Comparison of ENCODE assay signal across 8 cellular contexts in genomic region chr20:49186535-49187329, GRCh38. TPM values are rescaled to one million over a fixed set of nuclear protein-coding genes. Genes with fewer than 3 reads are reported as not detected.
DNase-seq lines count a peak whose midpoint lies in the region; ATAC-seq and TF ChIP-seq lines count a peak whose summit lies in the region.

No MANE protein-coding gene starts in this region.

- POLR2A ChIA-PET in activated B cell treated with CpG ODN at 0.5 μM for 24 hours (lab: Charles Lee), result interaction anchor here (0.6 to 2.7 kb wide), 6 partner anchors 8 to 92 kb away, joined by 3 to 28 read pairs (median 4); partner anchors contain the start of gene DDX27

- TF ChIP-seq CTCF in Calu3 (IDR thresholded peaks at IDR 0.05; ENCODE audit: unreplicated experiment) (no peak), activated B cell treated with CpG ODN at 0.5 μM for 24 hours (IDR thresholded peaks at IDR 0.05) (no peak), cardiac fibroblast (IDR thresholded peaks at IDR 0.05; ENCODE audit: low read depth, low read length) (no peak)

- intact Hi-C loops in Calu3 (cut with micrococcal nuclease; ENCODE audit: unreplicated experiment), result loop anchor here (2.0 kb wide), 2 partner anchors 32 to 54 kb away; partner anchors contain the start of gene DDX27
- intact Hi-C loops in activated B cell treated with CpG ODN at 0.5 μM for 24 hours (cut with micrococcal nuclease), result loop anchor here (1.0 to 10.0 kb wide), 2 partner anchors 7 to 52 kb away; no protein-coding TSS in a partner anchor

- TSS peak; percentile 31 for BruUV-seq in Calu3 (replicated peaks; lab: Mats Ljungman, UMichigan)

- H3K9me3 Mint-ChIP-seq in Calu3 (ENCODE audit: low read depth, unreplicated experiment) (no peaks in the 10 kb centered on the region), activated B cell treated with CpG ODN at 0.5 μM for 24 hours (no peaks in the 10 kb centered on the region)

- H3K27me3 Mint-ChIP-seq in Calu3 (ENCODE audit: unreplicated experiment), result peaks cover 13% of the 10 kb centered on the region
- peaks cover 7% of the 10 kb centered on the region for H3K27me3 Mint-ChIP-seq in activated B cell treated with CpG ODN at 0.5 μM for 24 hours

- in situ Hi-C loops in KBM-7 (cut with MboI; ENCODE audit: low pct_unique_long_range_greater_than_20kb, low sequenced_read_pairs), result no loop called here

- peak; percentile 66 for DNase-seq in Calu3
- peak; percentile 63 for DNase-seq in KBM-7
- no peak for DNase-seq in activated B cell treated with CpG ODN at 0.5 μM for 24 hours
- DNase-seq in cardiac fibroblast (ENCODE audit: low read depth in 2 of 2), result peak; percentile 63 to 66
- peak; percentile 56 for DNase-seq in kidney tubule cell (ENCODE audit: low spot score)
- peak; percentile 64 for DNase-seq in stimulated activated CD4-positive, alpha-beta T cell treated with anti-CD3 and anti-CD28 coated beads, Interleukin-1b, Interleukin-23, amount 100 ng/mL, for 48 hours

- H3K4me3 ChIP-seq in cardiac fibroblast (replicated peaks in 1 of 2; ENCODE audit: low read depth in 2 of 2, low read length in 2 of 2), result peak overlapping the region; percentile 61 to 78

- ATAC-seq in activated B cell treated with CpG ODN at 0.5 μM for 24 hours (ENCODE audit: low read depth) (peak; percentile 4), GM19452 (IDR thresholded peaks at IDR 0.05; ENCODE audit: unreplicated experiment) (no peak), HG03108 (IDR thresholded peaks at IDR 0.05; ENCODE audit: unreplicated experiment) (no peak)

- H3K4me3 Mint-ChIP-seq in Calu3 (ENCODE audit: low read depth, unreplicated experiment) (peak overlapping the region; percentile 97), activated B cell treated with CpG ODN at 0.5 μM for 24 hours (peak overlapping the region; percentile 85)

- CTCF ChIA-PET in Calu3 (lab: Charles Lee) (interaction anchor here (0.6 to 1.9 kb wide), 5 partner anchors 8 to 89 kb away, joined by 3 to 7 read pairs (median 5); partner anchors contain the start of gene DDX27), activated B cell treated with CpG ODN at 0.5 μM for 24 hours (lab: Charles Lee) (interaction anchor here (0.6 to 0.9 kb wide), 2 partner anchors 18 to 31 kb away, joined by 3 to 4 read pairs; no protein-coding TSS in a partner anchor)

- H3K36me3 Mint-ChIP-seq in Calu3 (ENCODE audit: insufficient read depth, unreplicated experiment) (peaks cover 39% of the 10 kb centered on the region), activated B cell treated with CpG ODN at 0.5 μM for 24 hours (ENCODE audit: low read depth) (peaks cover 15% of the 10 kb centered on the region)

- H3K27ac Mint-ChIP-seq in Calu3 (ENCODE audit: unreplicated experiment), result peak overlapping the region; percentile 84
- H3K27ac Mint-ChIP-seq in activated B cell treated with CpG ODN at 0.5 μM for 24 hours, result peak overlapping the region; percentile 77

- H3K4me1 Mint-ChIP-seq in Calu3 (ENCODE audit: low read depth, unreplicated experiment), result peaks cover 36% of the 10 kb centered on the region
- H3K4me1 Mint-ChIP-seq in activated B cell treated with CpG ODN at 0.5 μM for 24 hours, result peaks cover 54% of the 10 kb centered on the region

RNA-seq across cellular contexts. Expression of gene STAU1, which starts 1.4 kb away (rescaled TPM):
- total RNA-seq in Calu3 (2022) (147 and 155 TPM in 2 replicates), activated B cell treated with CpG ODN at 0.5 μM for 24 hours (39.3 and 40.3 TPM in 2 replicates)

RNA-seq across cellular contexts. Expression of gene DDX27, which starts 32.5 kb away (rescaled TPM):
- total RNA-seq in Calu3 (2022), result 87.3 and 96.0 TPM in 2 replicates
- 76.5 and 78.4 TPM in 2 replicates for total RNA-seq in activated B cell treated with CpG ODN at 0.5 μM for 24 hours
